In genomic region chr3:23740517-23741402, GRCh38 we compare ENCODE assay signal across 9 cellular contexts.
DNase-seq lines count a peak whose midpoint lies in the region; ATAC-seq, FAIRE-seq and TF ChIP-seq lines count a peak whose summit lies in the region.
"Had no signal": no experiment of that assay in that cellular context is flagged by ENCODE, and none has a peak within 500 bp of the region (broad histone marks: within the 10 kb centered on the region; RNA-seq: fewer than 3 reads in every experiment).

No MANE protein-coding gene starts in this region.

- no peak overlapping the region for H3K4me3 Mint-ChIP-seq in activated naive CD8-positive, alpha-beta T cell treated with anti-CD3 and anti-CD28 coated beads for 36 hours
- no peak overlapping the region for H3K4me3 Mint-ChIP-seq in osteocyte (ENCODE audit: unreplicated experiment)
- H3K4me3 Mint-ChIP-seq: memory B cell, T-cell had no signal

- no peak for TF ChIP-seq POLR2A in H54 (IDR thresholded peaks at IDR 0.05; ENCODE audit: low read depth, low read length)

- H3K27me3 Mint-ChIP-seq in activated naive CD8-positive, alpha-beta T cell treated with anti-CD3 and anti-CD28 coated beads for 36 hours, result peaks cover 41% of the 10 kb centered on the region
- no peaks in the 10 kb centered on the region for H3K27me3 Mint-ChIP-seq in osteocyte (ENCODE audit: unreplicated experiment)

- ATAC-seq in GM18867 (IDR thresholded peaks at IDR 0.05; ENCODE audit: unreplicated experiment), result peak; percentile 96

- DNase-seq in H54 (ENCODE audit: insufficient read length, low spot score) (peak; percentile 47), M059J (ENCODE audit: low read depth) (peak; percentile 80), renal cortical epithelial cell (ENCODE audit: low read depth) (peak; percentile 88), hepatic stellate cell (ENCODE audit: low spot score) (no peak), osteocyte (ENCODE audit: extremely low spot score, unreplicated experiment) (no peak)
- DNase-seq in activated naive CD8-positive, alpha-beta T cell treated with anti-CD3 and anti-CD28 coated beads for 36 hours, result peak; percentile 49
- DNase-seq: T-cell had no signal

- no peaks in the 10 kb centered on the region for H3K36me3 Mint-ChIP-seq in activated naive CD8-positive, alpha-beta T cell treated with anti-CD3 and anti-CD28 coated beads for 36 hours
- H3K36me3 Mint-ChIP-seq in osteocyte (ENCODE audit: unreplicated experiment), result no peaks in the 10 kb centered on the region
- H3K36me3 Mint-ChIP-seq: memory B cell, T-cell had no signal

- no peak overlapping the region for H3K27ac Mint-ChIP-seq in activated naive CD8-positive, alpha-beta T cell treated with anti-CD3 and anti-CD28 coated beads for 36 hours
- no peak overlapping the region for H3K27ac Mint-ChIP-seq in osteocyte (ENCODE audit: unreplicated experiment)
- H3K27ac Mint-ChIP-seq: memory B cell had no signal

- no peaks in the 10 kb centered on the region for H3K9me3 Mint-ChIP-seq in activated naive CD8-positive, alpha-beta T cell treated with anti-CD3 and anti-CD28 coated beads for 36 hours
- H3K9me3 Mint-ChIP-seq in osteocyte (ENCODE audit: unreplicated experiment), result no peaks in the 10 kb centered on the region
- H3K9me3 Mint-ChIP-seq: memory B cell, T-cell had no signal

- FAIRE-seq in H54 (lab: Jason Lieb, UNC), result peak; percentile 90

- TF ChIP-seq CTCF in osteocyte (IDR thresholded peaks at IDR 0.05), result no peak

- H3K4me1 Mint-ChIP-seq in activated naive CD8-positive, alpha-beta T cell treated with anti-CD3 and anti-CD28 coated beads for 36 hours, result peaks cover 13% of the 10 kb centered on the region
- H3K4me1 Mint-ChIP-seq in osteocyte (ENCODE audit: unreplicated experiment), result peaks cover 30% of the 10 kb centered on the region

Comparison
In these comparisons a context has a peak if more than half of its experiments do, and no peak if none do; other contexts are left out.
1. DNase-seq: peak in H54 (single experiment), M059J (single experiment), activated naive CD8-positive, alpha-beta T cell treated with anti-CD3 and anti-CD28 coated beads for 36 hours (single experiment) and renal cortical epithelial cell (single experiment); none in hepatic stellate cell (single experiment) and osteocyte (single experiment).